Comparison of ENCODE assay signal across 8 cellular contexts in genomic region chr2:28665041-28665704, GRCh38.
DNase-seq lines count a peak whose midpoint lies in the region; ATAC-seq lines count a peak whose summit lies in the region.

No MANE protein-coding gene starts in this region.

- H4K20me1 ChIP-seq in GM23248 (ENCODE audit: insufficient read depth): no peaks in the 10 kb centered on the region

- H3K4me2 ChIP-seq in GM23248 (ENCODE audit: unreplicated experiment) (peak overlapping the region; percentile 60), skeletal muscle satellite cell (ENCODE audit: low read length) (peak overlapping the region; percentile 27)

- intact Hi-C loops in left cardiac atrium (cut with DNase I): no loop called here

- H3K9me3 ChIP-seq in GM23248 (ENCODE audit: low read depth) (no peaks in the 10 kb centered on the region), skeletal muscle satellite cell (replicated peaks; ENCODE audit: low read length) (no peaks in the 10 kb centered on the region)

- H3K27me3 ChIP-seq in GM23248 (replicated peaks; ENCODE audit: insufficient read depth) (no peaks in the 10 kb centered on the region), skeletal muscle satellite cell (ENCODE audit: control insufficient read depth, insufficient read depth, low read length) (no peaks in the 10 kb centered on the region)

- peak overlapping the region; percentile 26 for H3K4me3 ChIP-seq in GM23248
- H3K4me3 ChIP-seq in skeletal muscle satellite cell (ENCODE audit: low read length): no peak overlapping the region

- peak overlapping the region; percentile 59; the same call in 1 of the 2 replicates for H3K9ac ChIP-seq in GM23248
- H3K9ac ChIP-seq in skeletal muscle satellite cell (ENCODE audit: low read depth, low read length): peak overlapping the region; percentile 45

- no peaks in the 10 kb centered on the region for H3K27me3 Mint-ChIP-seq in activated T-helper 17 cell treated with anti-CD3 and anti-CD28 coated beads, Interleukin-2, amount 50 U/mL, for 72 hours

- no peaks in the 10 kb centered on the region for H3K36me3 Mint-ChIP-seq in activated T-helper 17 cell treated with anti-CD3 and anti-CD28 coated beads, Interleukin-2, amount 50 U/mL, for 72 hours (ENCODE audit: low read depth)

- peak overlapping the region; percentile 2 for H3K27ac Mint-ChIP-seq in activated T-helper 17 cell treated with anti-CD3 and anti-CD28 coated beads, Interleukin-2, amount 50 U/mL, for 72 hours

- peaks cover 5% of the 10 kb centered on the region for H3K4me1 Mint-ChIP-seq in activated T-helper 17 cell treated with anti-CD3 and anti-CD28 coated beads, Interleukin-2, amount 50 U/mL, for 72 hours

- H3K36me3 ChIP-seq in GM23248 (ENCODE audit: low read depth): no peaks in the 10 kb centered on the region
- H3K36me3 ChIP-seq in skeletal muscle satellite cell (ENCODE audit: insufficient read depth, low read length): no peaks in the 10 kb centered on the region

- H3F3A ChIP-seq in GM23248 (ENCODE audit: insufficient read depth): peaks cover 44% of the 10 kb centered on the region

- peak overlapping the region; percentile 52 for H2AFZ ChIP-seq in GM23248

- no peaks in the 10 kb centered on the region for H3K9me2 ChIP-seq in GM23248 (ENCODE audit: insufficient read depth)

- no peaks in the 10 kb centered on the region for H3K79me2 ChIP-seq in GM23248 (ENCODE audit: insufficient read depth)

- peak overlapping the region; percentile 65 for H3K27ac ChIP-seq in GM23248

- WGBS in GM23248 (ENCODE audit: low coverage in 1 of 2, low lambda C conversion rate in 2 of 2, missing lambda C conversion rate in 2 of 2), 2 experiments: 4 to 6% methylated on average over 8 of the region's 8 CpGs

- in situ Hi-C loops in GM23248 (cut with MboI): no loop called here

- ATAC-seq in activated T-helper 17 cell treated with anti-CD3 and anti-CD28 coated beads, Interleukin-2, amount 50 U/mL, for 72 hours (replicated peaks): no peak
- ATAC-seq in left cardiac atrium (peak; percentile 75 to 81), HG02759 (IDR thresholded peaks at IDR 0.05; ENCODE audit: unreplicated experiment) (no peak)

- H3K4me1 ChIP-seq in GM23248 (ENCODE audit: insufficient read depth) (peaks cover 44% of the 10 kb centered on the region), skeletal muscle satellite cell (ENCODE audit: control insufficient read depth, insufficient read depth, low read length) (peaks cover 51% of the 10 kb centered on the region)

- DNase-seq in GM23248 (peak; percentile 92), left cardiac atrium (peak; percentile 80), CD1c-positive myeloid dendritic cell (ENCODE audit: extremely low spot score) (no peak), ecto neural progenitor cell (ENCODE audit: low spot score) (no peak), T1000 (lab: John Stamatoyannopoulos, UW) (no peak)

- H3K4me3 Mint-ChIP-seq in activated T-helper 17 cell treated with anti-CD3 and anti-CD28 coated beads, Interleukin-2, amount 50 U/mL, for 72 hours: no peak overlapping the region

- no peaks in the 10 kb centered on the region for H3K9me3 Mint-ChIP-seq in activated T-helper 17 cell treated with anti-CD3 and anti-CD28 coated beads, Interleukin-2, amount 50 U/mL, for 72 hours

Comparison
In these comparisons a context has a peak if more than half of its experiments do, and no peak if none do; other contexts are left out.
1. DNase-seq: peak in GM23248 (single experiment) and left cardiac atrium (single experiment); none in CD1c-positive myeloid dendritic cell (single experiment), ecto neural progenitor cell (single experiment) and T1000 (single experiment).
2. ATAC-seq: peak in left cardiac atrium (2 of 2); none in activated T-helper 17 cell treated with anti-CD3 and anti-CD28 coated beads, Interleukin-2, amount 50 U/mL, for 72 hours (single experiment) and HG02759 (single experiment).